1 cellular context compared by ENCODE assay signal in the genomic region with DNA sequence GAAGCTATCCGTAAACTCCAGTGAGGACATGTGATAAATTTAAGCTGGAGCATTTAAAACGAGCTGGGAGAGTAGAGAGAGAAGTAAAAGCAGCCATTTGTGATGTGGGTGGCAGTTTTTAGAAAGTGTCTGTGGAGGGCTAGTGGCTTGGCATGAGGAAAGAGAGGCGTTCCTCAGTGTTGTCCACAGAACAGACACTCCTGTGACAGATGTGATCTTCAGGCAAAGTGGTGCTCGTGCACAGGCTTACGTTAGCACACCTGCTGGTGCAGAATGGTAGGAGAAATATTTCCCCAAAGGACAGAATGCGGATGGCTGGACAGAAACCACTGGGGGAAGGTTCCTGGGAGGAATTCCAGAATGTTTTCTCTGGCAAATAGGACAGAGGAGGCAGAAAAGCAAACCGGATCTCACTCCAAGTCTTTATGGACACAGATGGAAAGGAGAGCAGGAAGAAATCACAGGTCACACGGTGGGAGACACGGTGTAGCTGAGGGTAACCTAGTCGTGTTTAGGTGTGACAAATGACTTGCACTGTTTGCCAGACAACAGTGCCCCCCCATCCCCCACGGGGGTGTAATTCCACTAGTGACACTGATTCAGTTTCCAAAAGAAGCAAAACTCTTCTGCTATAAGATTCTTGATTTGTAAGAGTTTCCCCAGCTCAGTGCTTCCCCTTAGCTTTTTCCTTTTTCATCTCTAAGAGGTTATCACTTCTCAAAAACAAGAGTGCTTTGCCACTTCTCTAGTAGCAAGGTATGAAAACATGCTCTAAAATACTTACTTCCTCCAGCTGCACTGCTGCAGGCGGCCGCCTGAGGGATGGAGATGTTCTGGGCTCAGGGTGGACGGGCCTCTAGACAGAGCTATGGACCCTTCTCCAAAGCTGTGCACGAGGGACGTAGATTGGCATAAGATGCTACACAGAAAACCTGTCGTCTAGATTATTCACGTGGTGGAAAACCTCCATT.
TF ChIP-seq lines count a peak whose summit lies in the region.

No MANE protein-coding gene starts in this region.

TF ChIP-seq in HepG2, 621 proteins besides CTCF, POLR2A, EP300 and RAD21 (continued from another document):
- TF ChIP-seq, protein P1, sequence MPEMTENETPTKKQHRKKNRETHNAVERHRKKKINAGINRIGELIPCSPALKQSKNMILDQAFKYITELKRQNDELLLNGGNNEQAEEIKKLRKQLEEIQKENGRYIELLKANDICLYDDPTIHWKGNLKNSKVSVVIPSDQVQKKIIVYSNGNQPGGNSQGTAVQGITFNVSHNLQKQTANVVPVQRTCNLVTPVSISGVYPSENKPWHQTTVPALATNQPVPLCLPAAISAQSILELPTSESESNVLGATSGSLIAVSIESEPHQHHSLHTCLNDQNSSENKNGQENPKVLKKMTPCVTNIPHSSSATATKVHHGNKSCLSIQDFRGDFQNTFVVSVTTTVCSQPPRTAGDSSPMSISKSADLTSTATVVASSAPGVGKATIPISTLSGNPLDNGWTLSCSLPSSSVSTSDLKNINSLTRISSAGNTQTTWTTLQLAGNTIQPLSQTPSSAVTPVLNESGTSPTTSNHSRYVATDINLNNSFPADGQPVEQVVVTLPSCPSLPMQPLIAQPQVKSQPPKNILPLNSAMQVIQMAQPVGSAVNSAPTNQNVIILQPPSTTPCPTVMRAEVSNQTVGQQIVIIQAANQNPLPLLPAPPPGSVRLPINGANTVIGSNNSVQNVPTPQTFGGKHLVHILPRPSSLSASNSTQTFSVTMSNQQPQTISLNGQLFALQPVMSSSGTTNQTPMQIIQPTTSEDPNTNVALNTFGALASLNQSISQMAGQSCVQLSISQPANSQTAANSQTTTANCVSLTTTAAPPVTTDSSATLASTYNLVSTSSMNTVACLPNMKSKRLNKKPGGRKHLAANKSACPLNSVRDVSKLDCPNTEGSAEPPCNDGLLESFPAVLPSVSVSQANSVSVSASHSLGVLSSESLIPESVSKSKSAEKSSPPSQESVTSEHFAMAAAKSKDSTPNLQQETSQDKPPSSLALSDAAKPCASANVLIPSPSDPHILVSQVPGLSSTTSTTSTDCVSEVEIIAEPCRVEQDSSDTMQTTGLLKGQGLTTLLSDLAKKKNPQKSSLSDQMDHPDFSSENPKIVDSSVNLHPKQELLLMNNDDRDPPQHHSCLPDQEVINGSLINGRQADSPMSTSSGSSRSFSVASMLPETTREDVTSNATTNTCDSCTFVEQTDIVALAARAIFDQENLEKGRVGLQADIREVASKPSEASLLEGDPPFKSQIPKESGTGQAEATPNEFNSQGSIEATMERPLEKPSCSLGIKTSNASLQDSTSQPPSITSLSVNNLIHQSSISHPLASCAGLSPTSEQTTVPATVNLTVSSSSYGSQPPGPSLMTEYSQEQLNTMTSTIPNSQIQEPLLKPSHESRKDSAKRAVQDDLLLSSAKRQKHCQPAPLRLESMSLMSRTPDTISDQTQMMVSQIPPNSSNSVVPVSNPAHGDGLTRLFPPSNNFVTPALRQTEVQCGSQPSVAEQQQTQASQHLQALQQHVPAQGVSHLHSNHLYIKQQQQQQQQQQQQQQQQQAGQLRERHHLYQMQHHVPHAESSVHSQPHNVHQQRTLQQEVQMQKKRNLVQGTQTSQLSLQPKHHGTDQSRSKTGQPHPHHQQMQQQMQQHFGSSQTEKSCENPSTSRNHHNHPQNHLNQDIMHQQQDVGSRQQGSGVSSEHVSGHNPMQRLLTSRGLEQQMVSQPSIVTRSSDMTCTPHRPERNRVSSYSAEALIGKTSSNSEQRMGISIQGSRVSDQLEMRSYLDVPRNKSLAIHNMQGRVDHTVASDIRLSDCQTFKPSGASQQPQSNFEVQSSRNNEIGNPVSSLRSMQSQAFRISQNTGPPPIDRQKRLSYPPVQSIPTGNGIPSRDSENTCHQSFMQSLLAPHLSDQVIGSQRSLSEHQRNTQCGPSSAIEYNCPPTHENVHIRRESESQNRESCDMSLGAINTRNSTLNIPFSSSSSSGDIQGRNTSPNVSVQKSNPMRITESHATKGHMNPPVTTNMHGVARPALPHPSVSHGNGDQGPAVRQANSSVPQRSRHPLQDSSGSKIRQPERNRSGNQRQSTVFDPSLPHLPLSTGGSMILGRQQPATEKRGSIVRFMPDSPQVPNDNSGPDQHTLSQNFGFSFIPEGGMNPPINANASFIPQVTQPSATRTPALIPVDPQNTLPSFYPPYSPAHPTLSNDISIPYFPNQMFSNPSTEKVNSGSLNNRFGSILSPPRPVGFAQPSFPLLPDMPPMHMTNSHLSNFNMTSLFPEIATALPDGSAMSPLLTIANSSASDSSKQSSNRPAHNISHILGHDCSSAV (CRISPR knock-in tag; IDR thresholded peaks at IDR 0.05; ENCODE audit: borderline replicate concordance), result no peak
- TF ChIP-seq ATAD3A (CRISPR knock-in tag; IDR thresholded peaks at IDR 0.05), result no peak
- TF ChIP-seq ZFP41 (CRISPR knock-in tag; IDR thresholded peaks at IDR 0.05; ENCODE audit: borderline replicate concordance), result no peak
- TF ChIP-seq KDM2A (CRISPR knock-in tag; IDR thresholded peaks at IDR 0.05; ENCODE audit: borderline replicate concordance, low read depth), result no peak
- TF ChIP-seq, protein P2, sequence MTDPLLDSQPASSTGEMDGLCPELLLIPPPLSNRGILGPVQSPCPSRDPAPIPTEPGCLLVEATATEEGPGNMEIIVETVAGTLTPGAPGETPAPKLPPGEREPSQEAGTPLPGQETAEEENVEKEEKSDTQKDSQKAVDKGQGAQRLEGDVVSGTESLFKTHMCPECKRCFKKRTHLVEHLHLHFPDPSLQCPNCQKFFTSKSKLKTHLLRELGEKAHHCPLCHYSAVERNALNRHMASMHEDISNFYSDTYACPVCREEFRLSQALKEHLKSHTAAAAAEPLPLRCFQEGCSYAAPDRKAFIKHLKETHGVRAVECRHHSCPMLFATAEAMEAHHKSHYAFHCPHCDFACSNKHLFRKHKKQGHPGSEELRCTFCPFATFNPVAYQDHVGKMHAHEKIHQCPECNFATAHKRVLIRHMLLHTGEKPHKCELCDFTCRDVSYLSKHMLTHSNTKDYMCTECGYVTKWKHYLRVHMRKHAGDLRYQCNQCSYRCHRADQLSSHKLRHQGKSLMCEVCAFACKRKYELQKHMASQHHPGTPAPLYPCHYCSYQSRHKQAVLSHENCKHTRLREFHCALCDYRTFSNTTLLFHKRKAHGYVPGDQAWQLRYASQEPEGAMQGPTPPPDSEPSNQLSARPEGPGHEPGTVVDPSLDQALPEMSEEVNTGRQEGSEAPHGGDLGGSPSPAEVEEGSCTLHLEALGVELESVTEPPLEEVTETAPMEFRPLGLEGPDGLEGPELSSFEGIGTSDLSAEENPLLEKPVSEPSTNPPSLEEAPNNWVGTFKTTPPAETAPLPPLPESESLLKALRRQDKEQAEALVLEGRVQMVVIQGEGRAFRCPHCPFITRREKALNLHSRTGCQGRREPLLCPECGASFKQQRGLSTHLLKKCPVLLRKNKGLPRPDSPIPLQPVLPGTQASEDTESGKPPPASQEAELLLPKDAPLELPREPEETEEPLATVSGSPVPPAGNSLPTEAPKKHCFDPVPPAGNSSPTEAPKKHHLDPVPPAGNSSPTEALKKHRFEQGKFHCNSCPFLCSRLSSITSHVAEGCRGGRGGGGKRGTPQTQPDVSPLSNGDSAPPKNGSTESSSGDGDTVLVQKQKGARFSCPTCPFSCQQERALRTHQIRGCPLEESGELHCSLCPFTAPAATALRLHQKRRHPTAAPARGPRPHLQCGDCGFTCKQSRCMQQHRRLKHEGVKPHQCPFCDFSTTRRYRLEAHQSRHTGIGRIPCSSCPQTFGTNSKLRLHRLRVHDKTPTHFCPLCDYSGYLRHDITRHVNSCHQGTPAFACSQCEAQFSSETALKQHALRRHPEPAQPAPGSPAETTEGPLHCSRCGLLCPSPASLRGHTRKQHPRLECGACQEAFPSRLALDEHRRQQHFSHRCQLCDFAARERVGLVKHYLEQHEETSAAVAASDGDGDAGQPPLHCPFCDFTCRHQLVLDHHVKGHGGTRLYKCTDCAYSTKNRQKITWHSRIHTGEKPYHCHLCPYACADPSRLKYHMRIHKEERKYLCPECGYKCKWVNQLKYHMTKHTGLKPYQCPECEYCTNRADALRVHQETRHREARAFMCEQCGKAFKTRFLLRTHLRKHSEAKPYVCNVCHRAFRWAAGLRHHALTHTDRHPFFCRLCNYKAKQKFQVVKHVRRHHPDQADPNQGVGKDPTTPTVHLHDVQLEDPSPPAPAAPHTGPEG (CRISPR knock-in tag; IDR thresholded peaks at IDR 0.05), result no peak
- no peak for TF ChIP-seq ZNF724P (CRISPR knock-in tag; IDR thresholded peaks at IDR 0.05; ENCODE audit: borderline replicate concordance)
- no peak for TF ChIP-seq KDM5A (IDR thresholded peaks at IDR 0.05; ENCODE audit: borderline replicate concordance, low read length)
- TF ChIP-seq CREB1 (IDR thresholded peaks at IDR 0.05), result no peak
- no peak for TF ChIP-seq CREB1 (CRISPR knock-in tag; IDR thresholded peaks at IDR 0.05)
- no peak for TF ChIP-seq ZNF207 (IDR thresholded peaks at IDR 0.05; ENCODE audit: borderline replicate concordance)
- no peak for TF ChIP-seq SP2 (CRISPR knock-in tag; IDR thresholded peaks at IDR 0.05)
- TF ChIP-seq ZNF567 (CRISPR knock-in tag; IDR thresholded peaks at IDR 0.05; ENCODE audit: borderline replicate concordance), result no peak
- TF ChIP-seq, protein P3, sequence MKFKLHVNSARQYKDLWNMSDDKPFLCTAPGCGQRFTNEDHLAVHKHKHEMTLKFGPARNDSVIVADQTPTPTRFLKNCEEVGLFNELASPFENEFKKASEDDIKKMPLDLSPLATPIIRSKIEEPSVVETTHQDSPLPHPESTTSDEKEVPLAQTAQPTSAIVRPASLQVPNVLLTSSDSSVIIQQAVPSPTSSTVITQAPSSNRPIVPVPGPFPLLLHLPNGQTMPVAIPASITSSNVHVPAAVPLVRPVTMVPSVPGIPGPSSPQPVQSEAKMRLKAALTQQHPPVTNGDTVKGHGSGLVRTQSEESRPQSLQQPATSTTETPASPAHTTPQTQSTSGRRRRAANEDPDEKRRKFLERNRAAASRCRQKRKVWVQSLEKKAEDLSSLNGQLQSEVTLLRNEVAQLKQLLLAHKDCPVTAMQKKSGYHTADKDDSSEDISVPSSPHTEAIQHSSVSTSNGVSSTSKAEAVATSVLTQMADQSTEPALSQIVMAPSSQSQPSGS (CRISPR knock-in tag; IDR thresholded peaks at IDR 0.05), result no peak
- TF ChIP-seq, protein P4, sequence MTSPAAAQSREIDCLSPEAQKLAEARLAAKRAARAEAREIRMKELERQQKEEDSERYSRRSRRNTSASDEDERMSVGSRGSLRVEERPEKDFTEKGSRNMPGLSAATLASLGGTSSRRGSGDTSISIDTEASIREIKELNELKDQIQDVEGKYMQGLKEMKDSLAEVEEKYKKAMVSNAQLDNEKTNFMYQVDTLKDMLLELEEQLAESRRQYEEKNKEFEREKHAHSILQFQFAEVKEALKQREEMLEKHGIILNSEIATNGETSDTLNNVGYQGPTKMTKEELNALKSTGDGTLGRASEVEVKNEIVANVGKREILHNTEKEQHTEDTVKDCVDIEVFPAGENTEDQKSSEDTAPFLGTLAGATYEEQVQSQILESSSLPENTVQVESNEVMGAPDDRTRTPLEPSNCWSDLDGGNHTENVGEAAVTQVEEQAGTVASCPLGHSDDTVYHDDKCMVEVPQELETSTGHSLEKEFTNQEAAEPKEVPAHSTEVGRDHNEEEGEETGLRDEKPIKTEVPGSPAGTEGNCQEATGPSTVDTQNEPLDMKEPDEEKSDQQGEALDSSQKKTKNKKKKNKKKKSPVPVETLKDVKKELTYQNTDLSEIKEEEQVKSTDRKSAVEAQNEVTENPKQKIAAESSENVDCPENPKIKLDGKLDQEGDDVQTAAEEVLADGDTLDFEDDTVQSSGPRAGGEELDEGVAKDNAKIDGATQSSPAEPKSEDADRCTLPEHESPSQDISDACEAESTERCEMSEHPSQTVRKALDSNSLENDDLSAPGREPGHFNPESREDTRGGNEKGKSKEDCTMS (CRISPR knock-in tag; conservative IDR thresholded peaks at IDR 0.05), result no peak
